24 cellular contexts compared by ENCODE assay signal in genomic region chr2:44210362-44210761, GRCh38. TPM values are rescaled to one million over a fixed set of nuclear protein-coding genes. Genes with fewer than 3 reads are reported as not detected.
DNase-seq lines count a peak whose midpoint lies in the region; ATAC-seq, FAIRE-seq and TF ChIP-seq lines count a peak whose summit lies in the region.
"Had no signal": no experiment of that assay in that cellular context is flagged by ENCODE, and none has a peak within 500 bp of the region (broad histone marks: within the 10 kb centered on the region; RNA-seq: fewer than 3 reads in every experiment).

No MANE protein-coding gene starts in this region.

- no peak overlapping the region for H3K4me3 Mint-ChIP-seq in CD8-positive, alpha-beta T cell
- no peak overlapping the region for H3K4me3 Mint-ChIP-seq in effector memory CD8-positive, alpha-beta T cell
- H3K4me3 Mint-ChIP-seq: CD14-positive monocyte; CD4-positive, alpha-beta T cell had no signal

- 100% methylated on average over 2 of the region's 2 CpGs for WGBS in GM12878 (ENCODE audit: insufficient coverage, insufficient replicate concordance, low lambda C conversion rate, missing lambda C conversion rate)
- 93% methylated on average over 2 of the region's 2 CpGs for WGBS in HepG2 (ENCODE audit: low lambda C conversion rate)

- peaks cover 22% of the 10 kb centered on the region for H3K79me2 ChIP-seq in GM12878 (ENCODE audit: control insufficient read depth, insufficient read depth, low read length)
- H3K79me2 ChIP-seq in HepG2 (ENCODE audit: insufficient read depth, low read length) = peaks cover 7% of the 10 kb centered on the region

- no peak overlapping the region for H3K9ac ChIP-seq in GM12878 (ENCODE audit: control insufficient read depth, insufficient read depth, low read length)
- H3K9ac ChIP-seq in HepG2 (ENCODE audit: insufficient read depth, low read depth, low read length) = no peak overlapping the region
- H3K9ac ChIP-seq: BLaER1 treated with 17β-estradiol and CSF1 and Interleukin-3, amounts not matched to agents 10 nM and 100 nM had no signal

- no peaks in the 10 kb centered on the region for H3K27me3 ChIP-seq in CD8-positive, alpha-beta T cell (ENCODE audit: insufficient read depth, low read length)
- no peaks in the 10 kb centered on the region for H3K27me3 ChIP-seq in GM12878 (replicated peaks in 1 of 2; ENCODE audit: control insufficient read depth in 2 of 2, insufficient read depth in 2 of 2, low read length in 1 of 2)
- H3K27me3 ChIP-seq in HepG2 (ENCODE audit: control insufficient read depth in 1 of 2, insufficient read depth in 2 of 2, low read length in 2 of 2) = no peaks in the 10 kb centered on the region
- H3K27me3 ChIP-seq: BE2C; BLaER1 treated with 17β-estradiol and CSF1 and Interleukin-3, amounts not matched to agents 10 nM and 100 nM had no signal

- H2AFZ ChIP-seq in GM12878 (ENCODE audit: control insufficient read depth, low read depth, low read length) = no peak overlapping the region
- H2AFZ ChIP-seq in HepG2 (ENCODE audit: low read length) = no peak overlapping the region

- TF ChIP-seq RAD21 in GM12878 (IDR thresholded peaks at IDR 0.05; ENCODE audit: insufficient read depth, low read depth, low read length) = no peak
- no peak for TF ChIP-seq RAD21 in HepG2 (CRISPR knock-in tag; IDR thresholded peaks at IDR 0.05)

- peaks cover 9% of the 10 kb centered on the region for H3K4me1 ChIP-seq in CD8-positive, alpha-beta T cell (ENCODE audit: insufficient read depth, low read length)
- H3K4me1 ChIP-seq in HEK293 (ENCODE audit: control insufficient read depth, insufficient read depth, low read length) (0 out of 2 replicates have a peak, but pooled peaks cover 3% of the 10 kb centered on the region), GM12878 (ENCODE audit: control insufficient read depth, insufficient read depth, low read length) (no peaks in the 10 kb centered on the region), HepG2 (ENCODE audit: insufficient read depth, low read length) (peaks cover 14% of the 10 kb centered on the region)
- H3K4me1 ChIP-seq: BE2C had no signal

- no peak overlapping the region for H3K4me3 ChIP-seq in CD8-positive, alpha-beta T cell (ENCODE audit: low read depth, low read length)
- no peak overlapping the region for H3K4me3 ChIP-seq in HEK293 (ENCODE audit: low read depth, low read length)
- H3K4me3 ChIP-seq in GM12878 = no peak overlapping the region
- no peak overlapping the region for H3K4me3 ChIP-seq in HepG2 (replicated peaks in 1 of 3; ENCODE audit: insufficient read depth in 1 of 3, low read depth in 2 of 3, low read length in 3 of 3)
- H3K4me3 ChIP-seq: A549; BLaER1 treated with 17β-estradiol and CSF1 and Interleukin-3, amounts not matched to agents 10 nM and 100 nM; HAP-1 had no signal

- peaks cover 47% of the 10 kb centered on the region for H3K36me3 Mint-ChIP-seq in CD8-positive, alpha-beta T cell
- peaks cover 56% of the 10 kb centered on the region for H3K36me3 Mint-ChIP-seq in effector memory CD8-positive, alpha-beta T cell (ENCODE audit: insufficient read depth)

- H4K20me1 ChIP-seq in GM12878 (ENCODE audit: control insufficient read depth, insufficient read depth) (no peaks in the 10 kb centered on the region), HepG2 (ENCODE audit: insufficient read depth, low read length) (no peaks in the 10 kb centered on the region)

- no peak for TF ChIP-seq EP300 in GM12878 (IDR thresholded peaks at IDR 0.05; ENCODE audit: borderline replicate concordance in 1 of 2, control insufficient read depth in 1 of 2, low read depth in 2 of 2, low read length in 2 of 2)
- no peak for TF ChIP-seq EP300 in HepG2 (IDR thresholded peaks at IDR 0.05; ENCODE audit: low read depth in 2 of 2, low read length in 2 of 2)
- TF ChIP-seq EP300 in HepG2 (CRISPR knock-in tag; IDR thresholded peaks at IDR 0.05; ENCODE audit: borderline replicate concordance) = no peak

- H3K4me2 ChIP-seq in GM12878 (ENCODE audit: control insufficient read depth, insufficient read depth) = no peak overlapping the region
- H3K4me2 ChIP-seq in HepG2 (ENCODE audit: low read depth, low read length) = no peak overlapping the region
- H3K4me2 ChIP-seq: A549; BLaER1 treated with 17β-estradiol and CSF1 and Interleukin-3, amounts not matched to agents 10 nM and 100 nM had no signal

- peaks cover 3% of the 10 kb centered on the region for H3K36me3 ChIP-seq in CD8-positive, alpha-beta T cell (ENCODE audit: insufficient read depth, low read length)
- H3K36me3 ChIP-seq in HEK293 (ENCODE audit: control insufficient read depth in 2 of 2, insufficient read depth in 1 of 2, low read length in 2 of 2) (peaks cover 7 to 23% of the 10 kb centered on the region in 2 experiments; a peak in 2 of 3 replicates), GM12878 (ENCODE audit: control insufficient read depth in 2 of 2, insufficient read depth in 2 of 2, low read length in 1 of 2) (peaks cover 0 to 16% of the 10 kb centered on the region in 2 experiments; a peak in 2 of 4 replicates), HepG2 (replicated peaks in 1 of 2; ENCODE audit: control insufficient read depth in 1 of 2, insufficient read depth in 2 of 2, low read length in 2 of 2) (peaks cover 3 to 14% of the 10 kb centered on the region in 2 experiments; a peak in 4 of 5 replicates)

- no peaks in the 10 kb centered on the region for H3K9me3 Mint-ChIP-seq in CD8-positive, alpha-beta T cell
- no peaks in the 10 kb centered on the region for H3K9me3 Mint-ChIP-seq in effector memory CD8-positive, alpha-beta T cell
- H3K9me3 Mint-ChIP-seq: CD14-positive monocyte; CD4-positive, alpha-beta T cell had no signal

- in situ Hi-C loops in GM12878 (cut with MboI) = no loop called here
- in situ Hi-C loops in HepG2 (cut with HindIII; ENCODE audit: extremely low pct_ligation_motif_present, low pct_unique_long_range_greater_than_20kb) = no loop called here

- BruUV-seq in GM12878 (replicated peaks; lab: Mats Ljungman, UMichigan) (no TSS peak), HepG2 (replicated peaks; lab: Mats Ljungman, UMichigan) (no TSS peak)

- CTCF ChIA-PET in CD8-positive, alpha-beta T cell (lab: Charles Lee) = no interaction called here
- CTCF ChIA-PET in HEK293 (lab: Yijun Ruan, JAX) (interaction anchor here (0.6 kb wide), 1 partner anchor 97 kb away, joined by 4 read pairs; no protein-coding TSS in a partner anchor), GM12878 (lab: Yijun Ruan, JAX) (interaction anchor here (0.6 kb wide), 1 partner anchor 36 kb away, joined by 3 read pairs; no protein-coding TSS in a partner anchor), HepG2 (lab: Yijun Ruan, JAX; ENCODE audit: low intra/inter-chr PET ratio, low total read pairs) (no interaction called here)

- SMC1A ChIA-PET in GM12878 (lab: Charles Lee; ENCODE audit: uncharacterized antibody, unreplicated experiment) = no interaction called here

- H3K4me1 Mint-ChIP-seq in CD8-positive, alpha-beta T cell (ENCODE audit: low read depth) = peaks cover 29% of the 10 kb centered on the region
- H3K4me1 Mint-ChIP-seq in effector memory CD8-positive, alpha-beta T cell (ENCODE audit: low read depth in 2 of 2) = peaks cover 6 to 21% of the 10 kb centered on the region in 2 donors
- H3K4me1 Mint-ChIP-seq: CD14-positive monocyte had no signal

- no peak overlapping the region for H3K27ac ChIP-seq in CD8-positive, alpha-beta T cell (ENCODE audit: low read depth, low read length)
- H3K27ac ChIP-seq in HEK293 (ENCODE audit: extremely low read depth, low read depth, low read length) (no peak overlapping the region), GM12878 (ENCODE audit: control insufficient read depth, insufficient read depth) (no peak overlapping the region), HepG2 (ENCODE audit: extremely low read length, insufficient read depth, low read length) (no peak overlapping the region)
- H3K27ac ChIP-seq: A549; BLaER1 treated with 17β-estradiol and CSF1 and Interleukin-3, amounts not matched to agents 10 nM and 100 nM had no signal

- TF ChIP-seq POLR2A in GM12878 (IDR thresholded peaks at IDR 0.05; ENCODE audit: low read depth, low read length) (no peak), HepG2 (IDR thresholded peaks at IDR 0.05; ENCODE audit: insufficient read depth in 1 of 2, low read depth in 2 of 2, low read length in 2 of 2) (no peak)

- no peaks in the 10 kb centered on the region for H3K27me3 Mint-ChIP-seq in CD8-positive, alpha-beta T cell (ENCODE audit: low read depth)
- H3K27me3 Mint-ChIP-seq in effector memory CD8-positive, alpha-beta T cell = no peaks in the 10 kb centered on the region
- H3K27me3 Mint-ChIP-seq: CD4-positive, alpha-beta T cell had no signal

- DNase-seq in CD8-positive, alpha-beta T cell = no peak
- DNase-seq in GM12878 (ENCODE audit: low read depth, low spot score) (no peak), Right ventricle myocardium superior (no peak), HepG2 (ENCODE audit: low spot score) (no peak)
- no peak for DNase-seq in effector memory CD8-positive, alpha-beta T cell
- DNase-seq: 8988T; ACHN; AML-193; BE2C; Calu3; CD4-positive, alpha-beta T cell; COR-L47; DMS53; DMS79 treated with DMSO at 0.1 percent for 48 hours; GF-D8; GOT3 had no signal

- ATAC-seq in CD8-positive, alpha-beta T cell = no peak
- ATAC-seq in GM12878 (no peak), Right ventricle myocardium superior (ENCODE audit: poor library complexity) (no peak), HepG2 (no peak)
- no peak for ATAC-seq in effector memory CD8-positive, alpha-beta T cell (replicated peaks)
- ATAC-seq: A549 had no signal

- H3K27ac Mint-ChIP-seq in CD8-positive, alpha-beta T cell = peak overlapping the region; percentile 25
- H3K27ac Mint-ChIP-seq in effector memory CD8-positive, alpha-beta T cell = no peak overlapping the region
- H3K27ac Mint-ChIP-seq: CD4-positive, alpha-beta T cell had no signal

- FAIRE-seq in GM12878 (lab: Jason Lieb, UNC) (no peak), HepG2 (lab: Jason Lieb, UNC) (no peak)
- FAIRE-seq: A549, GM12892, GM19239, H54 had no signal

- TF ChIP-seq CTCF in CD8-positive, alpha-beta T cell (IDR thresholded peaks at IDR 0.05) = no peak
- TF ChIP-seq CTCF in HEK293 (tag by site-specific recombination; IDR thresholded peaks at IDR 0.05) (no peak), GM12878 (IDR thresholded peaks at IDR 0.05 in 2 of 3, conservative IDR thresholded peaks at IDR 0.05 in 1 of 3; ENCODE audit: control insufficient read depth in 2 of 3, extremely low read depth in 1 of 3, insufficient read depth in 1 of 3, low read depth in 3 of 3, low read length in 3 of 3) (no peak), HepG2 (CRISPR knock-in tag; IDR thresholded peaks at IDR 0.05) (no peak)

- RAD21 ChIA-PET in GM12878 (lab: Charles Lee; ENCODE audit: unreplicated experiment) = no interaction called here

- H3K9me3 ChIP-seq in CD8-positive, alpha-beta T cell (ENCODE audit: low read length) = no peaks in the 10 kb centered on the region
- H3K9me3 ChIP-seq in HEK293 (ENCODE audit: control insufficient read depth, insufficient read depth, low read depth, low read length) (no peaks in the 10 kb centered on the region), GM12878 (replicated peaks; ENCODE audit: control insufficient read depth, insufficient read depth, low read length) (peaks cover 7% of the 10 kb centered on the region), HepG2 (ENCODE audit: low read length) (no peaks in the 10 kb centered on the region)
- H3K9me3 ChIP-seq: BE2C, HAP-1 had no signal

- intact Hi-C loops in CD8-positive, alpha-beta T cell (cut with DNase I, micrococcal nuclease) = loop anchor here in 1 of 2 experiments (5.0 kb wide), 1 partner anchor 38 kb away; no protein-coding TSS in a partner anchor
- intact Hi-C loops in GM12878 (cut with micrococcal nuclease; ENCODE audit: unreplicated experiment) = no loop called here
- intact Hi-C loops in Right ventricle myocardium superior (cut with DNase I) = no loop called here
- intact Hi-C loops in HepG2 (cut with micrococcal nuclease; ENCODE audit: unreplicated experiment) = loop anchor here (5.0 kb wide), 1 partner anchor 38 kb away; no protein-coding TSS in a partner anchor

- POLR2A ChIA-PET in CD8-positive, alpha-beta T cell (lab: Charles Lee) = no interaction called here
- POLR2A ChIA-PET in HEK293 (lab: Yijun Ruan, JAX) = no interaction called here
- POLR2A ChIA-PET in GM12878 (lab: Charles Lee) = no interaction called here
- POLR2A ChIA-PET in HepG2 (lab: Yijun Ruan, JAX) = no interaction called here

RNA-seq across cellular contexts. Expression of gene PPM1B, which starts 41.7 kb away (rescaled TPM):
- 10 to 100 TPM; 88.7 to 93.0 TPM for total RNA-seq in CD8-positive, alpha-beta T cell
- total RNA-seq in GM12878 (2013; cell fraction: nucleolus; rRNA removed) = 131 and 134 TPM in 2 replicates
- total RNA-seq in GM12878 (2014; rRNA removed) (16.3 and 21.9 TPM in 2 replicates), GM12878 (2014; rRNA removed; fragmentation: Illumina TruSeq; extraction: Trizol) (39.8 and 40.2 TPM in 2 replicates), GM12878 (2021) (31.1 and 33.2 TPM in 2 replicates), Right ventricle myocardium superior (54.8 TPM), HepG2 (2016; rRNA removed; fragmentation: Illumina TruSeq; extraction: Trizol) (24.4 and 33.6 TPM in 2 replicates)
- polyA plus RNA-seq in GM12878 (2011; ENCODE audit: low read depth) = 18.4 TPM
- polyA plus RNA-seq in GM12878 (2011; rRNA removed) (53.4 and 82.6 TPM in 2 replicates), GM12878 (2014; fragmentation: Illumina TruSeq; extraction: Trizol) (36.3 and 50.2 TPM in 2 replicates), GM12878 (2014; fragmentation: Nextera tagmentation; extraction: Ambion mirVana) (10 to 100 TPM; 12.5 to 22.3 TPM), GM12878 (2014; rRNA removed) (22.6 and 27.5 TPM in 2 replicates), GM12878 (2016; fragmentation: Nextera tagmentation; extraction: Ambion mirVana) (10 to 100 TPM; 37.0 to 42.1 TPM), HepG2 (2011; rRNA removed) (24.7 and 25.0 TPM in 2 replicates)
- polyA plus RNA-seq in GM12878 (2011; cell fraction: cytosol; rRNA removed) = 15.7 and 18.1 TPM in 2 replicates
- polyA plus RNA-seq in GM12878 (2011; cell fraction: nucleus; rRNA removed) = 13.9 and 16.1 TPM in 2 replicates
- polyA plus RNA-seq in GM12878 (2012) = 21.0 and 23.6 TPM in 2 replicates
- polyA minus RNA-seq in GM12878 (2011; rRNA and poly(A)+ RNA removed) = 60.8 and 94.6 TPM in 2 replicates
- 27.3 and 31.1 TPM in 2 replicates for polyA minus RNA-seq in GM12878 (2011; cell fraction: cytosol; rRNA and poly(A)+ RNA removed)
- polyA minus RNA-seq in GM12878 (2011; cell fraction: nucleus; rRNA and poly(A)+ RNA removed) = 20.7 and 28.8 TPM in 2 replicates
- 17.8 and 18.0 TPM in 2 replicates for total RNA-seq in HepG2 (2016; cell fraction: cytosol; rRNA removed; fragmentation: Illumina TruSeq; extraction: Trizol; ENCODE audit: low read depth)
- 25.9 and 32.4 TPM in 2 replicates for total RNA-seq in HepG2 (2016; cell fraction: insoluble cytoplasmic fraction; rRNA removed; fragmentation: Illumina TruSeq; extraction: Trizol)
- total RNA-seq in HepG2 (2016; cell fraction: membrane; rRNA removed; fragmentation: Illumina TruSeq; extraction: Trizol) = 13.8 and 16.7 TPM in 2 replicates
- 23.0 and 24.0 TPM in 2 replicates for total RNA-seq in HepG2 (2016; cell fraction: nucleus; rRNA removed; fragmentation: Illumina TruSeq; extraction: Trizol)
- 8.6 and 12.7 TPM in 2 replicates for polyA plus RNA-seq in HepG2 (2011; cell fraction: cytosol; rRNA removed)
- polyA plus RNA-seq in HepG2 (2011; cell fraction: nucleus; rRNA removed) = 8.7 and 9.9 TPM in 2 replicates
- polyA plus RNA-seq in HepG2 (2012) = 28.6 and 32.2 TPM in 2 replicates
- polyA plus RNA-seq in HepG2 (2016; cell fraction: cytosol; fragmentation: Illumina TruSeq; extraction: Trizol; ENCODE audit: low read depth) = 1.6 and 1.8 TPM in 2 replicates
- polyA plus RNA-seq in HepG2 (2016; cell fraction: insoluble cytoplasmic fraction; fragmentation: Illumina TruSeq; extraction: Trizol; ENCODE audit: low read depth) = 34.6 and 37.7 TPM in 2 replicates
- polyA plus RNA-seq in HepG2 (2016; cell fraction: membrane; fragmentation: Illumina TruSeq; extraction: Trizol; ENCODE audit: low read depth) = 7.0 and 7.6 TPM in 2 replicates
- polyA plus RNA-seq in HepG2 (2016; cell fraction: nucleus; fragmentation: Illumina TruSeq; extraction: Trizol; ENCODE audit: insufficient read depth, low read depth) = 24.1 and 29.0 TPM in 2 replicates
- 32.2 and 37.2 TPM in 2 replicates for polyA minus RNA-seq in HepG2 (2011; rRNA and poly(A)+ RNA removed; ENCODE audit: low replicate concordance)
- 29.5 and 38.6 TPM in 2 replicates for polyA minus RNA-seq in HepG2 (2011; cell fraction: cytosol; rRNA and poly(A)+ RNA removed)
- polyA minus RNA-seq in HepG2 (2011; cell fraction: nucleus; rRNA and poly(A)+ RNA removed) = 58.3 and 66.4 TPM in 2 replicates

Comparison
In these comparisons a context has a peak if more than half of its experiments do, and no peak if none do; other contexts are left out.
1. CTCF ChIA-PET loops: an anchor here in HEK293 (0.6 kb wide) and GM12878 (0.6 kb wide); none called in CD8-positive, alpha-beta T cell and HepG2.